Comparison of ENCODE assay signal across 9 cellular contexts in genomic region chr4:173530326-173531062, GRCh38. TPM values are rescaled to one million over a fixed set of nuclear protein-coding genes. Genes with fewer than 3 reads are reported as not detected.
DNase-seq lines count a peak whose midpoint lies in the region; ATAC-seq and TF ChIP-seq lines count a peak whose summit lies in the region.
"Had no signal": no experiment of that assay in that cellular context is flagged by ENCODE, and none has a peak within 500 bp of the region (broad histone marks: within the 10 kb centered on the region; RNA-seq: fewer than 3 reads in every experiment).

No MANE protein-coding gene starts in this region.

- peak overlapping the region; percentile 86 to 94 (median 89) for H3K4me3 Mint-ChIP-seq in brain
- H3K4me3 Mint-ChIP-seq in naive thymus-derived CD8-positive, alpha-beta T cell: peak overlapping the region; percentile 12 to 83 (median 68)
- peak overlapping the region in 1 of 2 donors; percentile 88 for H3K4me3 Mint-ChIP-seq in CD14-positive monocyte

- H3K4me1 Mint-ChIP-seq in brain: peaks cover 43% of the 10 kb centered on the region
- peaks cover 7 to 29% (median 20%) of the 10 kb centered on the region in 4 donors for H3K4me1 Mint-ChIP-seq in naive thymus-derived CD8-positive, alpha-beta T cell
- H3K4me1 Mint-ChIP-seq in CD14-positive monocyte: peaks cover 26% of the 10 kb centered on the region

- intact Hi-C loops in heart right ventricle (cut with DNase I): loop anchor here in 8 of 10 donors (2.0 to 10.0 kb wide), 6 partner anchors 144 to 404 kb away; no protein-coding TSS in a partner anchor
- intact Hi-C loops in left cardiac atrium (cut with DNase I): loop anchor here in 1 of 2 donors (5.0 to 10.0 kb wide), 2 partner anchors 154 to 217 kb away; no protein-coding TSS in a partner anchor
- intact Hi-C loops in aorta (cut with DNase I): loop anchor here in 1 of 2 donors (5.0 kb wide), 1 partner anchor 57 kb away; no protein-coding TSS in a partner anchor
- intact Hi-C loops in CD14-positive monocyte (cut with micrococcal nuclease): loop anchor here in 1 of 2 donors (5.0 kb wide), 1 partner anchor 682 kb away; no protein-coding TSS in a partner anchor

- POLR2A ChIA-PET in naive thymus-derived CD8-positive, alpha-beta T cell (lab: Charles Lee): no interaction called here

- H3K4me3 ChIP-seq in heart right ventricle: peak overlapping the region; percentile 39 to 90 (median 74)
- H3K4me3 ChIP-seq in aorta (ENCODE audit: low read length in 2 of 2): peak overlapping the region; percentile 48 to 97

- H3K36me3 Mint-ChIP-seq in brain: no peaks in the 10 kb centered on the region
- peaks cover 9 to 24% (median 13%) of the 10 kb centered on the region in 3 donors for H3K36me3 Mint-ChIP-seq in naive thymus-derived CD8-positive, alpha-beta T cell
- peaks cover 6 to 11% of the 10 kb centered on the region in 2 donors for H3K36me3 Mint-ChIP-seq in CD14-positive monocyte

- ATAC-seq in heart right ventricle: peak in 1 of 8 donors; percentile 7
- no peak for ATAC-seq in left cardiac atrium
- ATAC-seq in naive thymus-derived CD8-positive, alpha-beta T cell: no peak
- ATAC-seq in aorta (ENCODE audit: low FRiP score): no peak

- peaks cover 97% of the 10 kb centered on the region for H3K27me3 Mint-ChIP-seq in brain
- H3K27me3 Mint-ChIP-seq in naive thymus-derived CD8-positive, alpha-beta T cell: peaks cover 61 to 96% (median 77%) of the 10 kb centered on the region in 5 donors
- H3K27me3 Mint-ChIP-seq in CD14-positive monocyte (ENCODE audit: low read depth in 3 of 3): peaks cover 94 to 98% (median 96%) of the 10 kb centered on the region in 3 donors

- DNase-seq in heart right ventricle: no peak
- DNase-seq in left cardiac atrium: no peak
- peak in 1 of 10 donors; percentile 5 for DNase-seq in naive thymus-derived CD8-positive, alpha-beta T cell
- DNase-seq in aorta: peak in 1 of 2 donors; percentile 72
- no peak for DNase-seq in KBM-7
- no peak for DNase-seq in CD14-positive monocyte (ENCODE audit: low spot score)
- no peak for DNase-seq in NCI-H2196 (lab: John Stamatoyannopoulos, UW; ENCODE audit: unreplicated experiment)
- DNase-seq: activated CD4-positive, alpha-beta T cell treated with anti-CD3 and anti-CD28 coated beads for 4 hours had no signal

- H3K27ac Mint-ChIP-seq in brain: peak overlapping the region in 3 of 5 experiments; percentile 82 to 91 (median 87)
- peak overlapping the region in 2 of 10 donors; percentile 53 to 61 for H3K27ac Mint-ChIP-seq in naive thymus-derived CD8-positive, alpha-beta T cell
- no peak overlapping the region for H3K27ac Mint-ChIP-seq in CD14-positive monocyte

- H3K27me3 ChIP-seq in heart right ventricle (peaks cover 0 to 98% (median 46%) of the 10 kb centered on the region in 7 donors), aorta (ENCODE audit: control insufficient read depth in 1 of 2, insufficient read depth in 2 of 2, low read length in 1 of 2) (no peaks in the 10 kb centered on the region)

- H3K9me3 ChIP-seq in heart right ventricle: no peaks in the 10 kb centered on the region
- H3K9me3 ChIP-seq in aorta (ENCODE audit: control insufficient read depth, low read length): no peaks in the 10 kb centered on the region

- H3K4me1 ChIP-seq in heart right ventricle: peaks cover 0 to 20% (median 6%) of the 10 kb centered on the region in 9 donors
- H3K4me1 ChIP-seq in aorta (ENCODE audit: control insufficient read depth in 1 of 2, insufficient read depth in 2 of 2, low read length in 2 of 2): no peaks in the 10 kb centered on the region

- peak overlapping the region; percentile 62 to 97 (median 96) for H3K27ac ChIP-seq in heart right ventricle
- H3K27ac ChIP-seq in aorta (ENCODE audit: low read depth in 1 of 2, low read length in 2 of 2): peak overlapping the region in 1 of 2 donors; percentile 46

- TF ChIP-seq CTCF in heart right ventricle (IDR thresholded peaks at IDR 0.05) (no peak), brain (conservative IDR thresholded peaks at IDR 0.05) (no peak), CD14-positive monocyte (IDR thresholded peaks at IDR 0.05) (no peak)

- in situ Hi-C loops in KBM-7 (cut with MboI; ENCODE audit: low pct_unique_long_range_greater_than_20kb, low sequenced_read_pairs): no loop called here

- peaks cover 0 to 12% (median 0%) of the 10 kb centered on the region in 9 donors for H3K36me3 ChIP-seq in heart right ventricle
- H3K36me3 ChIP-seq in aorta (ENCODE audit: control insufficient read depth in 1 of 2, insufficient read depth in 2 of 2, low read length in 1 of 2): no peaks in the 10 kb centered on the region

- 5 to 6% methylated on average over 34 of the region's 34 CpGs for WGBS in heart right ventricle, 2 donors
- 9 to 14% methylated on average over 34 of the region's 34 CpGs for WGBS in aorta, 2 donors

- H3K9me3 Mint-ChIP-seq in brain (peaks cover 0 to 21% (median 4%) of the 10 kb centered on the region in 5 experiments), CD14-positive monocyte (peaks cover 3 to 66% (median 51%) of the 10 kb centered on the region in 7 donors)
- H3K9me3 Mint-ChIP-seq in naive thymus-derived CD8-positive, alpha-beta T cell: peaks cover 0 to 51% (median 18%) of the 10 kb centered on the region in 9 donors

RNA-seq across cellular contexts. Expression of gene HAND2, which starts 0.5 kb away (rescaled TPM):
- total RNA-seq in heart right ventricle: 100 to 1,000 TPM in 7 of 10 donors, 10 to 100 TPM in 3; 64.6 to 196 (median 130) TPM
- polyA plus RNA-seq in heart right ventricle: 10 to 100 TPM; 48.6 to 90.7 TPM
- total RNA-seq in left cardiac atrium: 10 to 100 TPM; 63.2 to 75.1 TPM
- not detected for polyA plus RNA-seq in brain (ENCODE audit: insufficient read depth, low read depth, low replicate concordance)
- not detected for total RNA-seq in naive thymus-derived CD8-positive, alpha-beta T cell
- not detected for polyA plus RNA-seq in naive thymus-derived CD8-positive, alpha-beta T cell
- 10 to 100 TPM in 1 of 2 donors, 1 to 10 TPM in 1; 5.2 to 19.5 TPM for total RNA-seq in aorta
- polyA plus RNA-seq in aorta: 10 to 100 TPM; 17.0 to 36.7 TPM
- not detected for polyA plus RNA-seq in CD14-positive monocyte

Comparison
In these comparisons a context has a peak if more than half of its experiments do, and no peak if none do; other contexts are left out.
1. H3K27ac Mint-ChIP-seq: peak in brain (3 of 5); none in CD14-positive monocyte (0 of 7).
2. RNA of gene HAND2, which starts 0.5 kb away (polyA plus RNA-seq): 48.6 to 90.7 TPM in heart right ventricle and 17.0 to 36.7 TPM in aorta; not detected in CD14-positive monocyte, not detected in brain (single experiment) and not detected in naive thymus-derived CD8-positive, alpha-beta T cell; every median in the first group is over 10 times any median in the second.